ENCODE assay signal across 6 cellular contexts in the genomic region with DNA sequence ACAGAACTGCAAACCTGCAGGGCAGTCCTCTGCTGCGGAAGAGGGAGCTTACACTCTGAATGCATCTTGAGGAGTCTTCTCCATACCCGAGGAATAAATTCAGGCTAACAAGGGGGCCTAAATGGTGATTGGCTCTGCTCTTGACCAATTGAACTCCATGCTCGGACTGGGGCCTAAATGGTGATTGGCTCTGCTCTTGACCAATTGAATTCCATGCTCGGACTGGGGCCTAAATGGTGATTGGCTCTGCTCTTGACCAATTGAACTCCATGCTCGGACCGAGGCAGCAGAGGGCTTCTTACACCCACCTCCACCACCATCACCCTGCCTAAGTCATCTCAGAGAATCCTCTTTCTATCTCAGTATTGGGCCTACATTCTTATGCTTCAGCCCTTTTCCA. TPM values are rescaled to one million over a fixed set of nuclear protein-coding genes. Genes with fewer than 3 reads are reported as not detected.
"Had no signal": no experiment of that assay in that cellular context is flagged by ENCODE, and none has a peak within 500 bp of the region (broad histone marks: within the 10 kb centered on the region; RNA-seq: fewer than 3 reads in every experiment).

No MANE protein-coding gene starts in this region.

RNA-seq across cellular contexts. Expression of a gene that starts 18.4 kb away (rescaled TPM):
- total RNA-seq: right atrium auricular region, smooth muscle cell, suprapubic skin, tibial nerve, ureter, vagina had no signal
